8 cellular contexts compared by ENCODE assay signal in genomic region chr5:96702503-96703383, GRCh38. TPM values are rescaled to one million over a fixed set of nuclear protein-coding genes. Genes with fewer than 3 reads are reported as not detected.
DNase-seq lines count a peak whose midpoint lies in the region; ATAC-seq, FAIRE-seq and TF ChIP-seq lines count a peak whose summit lies in the region.

No MANE protein-coding gene starts in this region.

- no peak for FAIRE-seq in bronchial epithelial cell (lab: Jason Lieb, UNC)

- peak overlapping the region; percentile 79 for H3K27ac Mint-ChIP-seq in activated B cell treated with CpG ODN at 0.5 μM for 24 hours

- peak overlapping the region; percentile 87 for H3K4me3 Mint-ChIP-seq in activated B cell treated with CpG ODN at 0.5 μM for 24 hours

- H3K4me3 ChIP-seq in GM12864 (ENCODE audit: low read depth, low read length) (peak overlapping the region; percentile 93), HFF-Myc (replicated peaks; ENCODE audit: low read depth, low read length) (peak overlapping the region; percentile 69), bronchial epithelial cell (ENCODE audit: low read depth, low read length) (peak overlapping the region; percentile 87), skin epidermis (peak overlapping the region; percentile 44 to 70 (median 58))

- no peaks in the 10 kb centered on the region for H3K27me3 ChIP-seq in bronchial epithelial cell (ENCODE audit: control insufficient read depth, insufficient read depth, low read length)

- H3K36me3 ChIP-seq in bronchial epithelial cell (ENCODE audit: control insufficient read depth, insufficient read depth, low read length): peaks cover 2% of the 10 kb centered on the region

- ATAC-seq in activated B cell treated with CpG ODN at 0.5 μM for 24 hours (ENCODE audit: low read depth): peak; percentile 81

- no peak for DNase-seq in GM12864 (ENCODE audit: low read depth)
- DNase-seq in HFF-Myc (ENCODE audit: extremely low read depth, low read depth): peak; percentile 66
- DNase-seq in NCI-H1092 (lab: John Stamatoyannopoulos, UW): peak; percentile 31
- DNase-seq in activated B cell treated with CpG ODN at 0.5 μM for 24 hours: peak; percentile 53
- DNase-seq in bronchial epithelial cell (ENCODE audit: low read depth): peak; percentile 92
- DNase-seq in iPS-NIHi7 (ENCODE audit: extremely low spot score): peak; percentile 84
- DNase-seq in NK-92 treated with Interleukin-12 subunit alpha and Interleukin-12 subunit beta, amount 100 ng/mL, for 24 hours (lab: John Stamatoyannopoulos, UW): no peak

- H3K36me3 Mint-ChIP-seq in activated B cell treated with CpG ODN at 0.5 μM for 24 hours (ENCODE audit: low read depth): peaks cover 20% of the 10 kb centered on the region

- H3K27ac ChIP-seq in skin epidermis: peak overlapping the region; percentile 70 to 97 (median 90)

- CTCF ChIA-PET in activated B cell treated with CpG ODN at 0.5 μM for 24 hours (lab: Charles Lee): no interaction called here

- POLR2A ChIA-PET in activated B cell treated with CpG ODN at 0.5 μM for 24 hours (lab: Charles Lee): interaction anchor here (1.1 to 1.7 kb wide), 2 partner anchors 41 to 105 kb away, joined by 3 to 8 read pairs; partner anchors contain the start of genes CAST and ERAP1

- H3K27me3 Mint-ChIP-seq in activated B cell treated with CpG ODN at 0.5 μM for 24 hours: no peaks in the 10 kb centered on the region

- H3K9me3 Mint-ChIP-seq in activated B cell treated with CpG ODN at 0.5 μM for 24 hours: no peaks in the 10 kb centered on the region

- TF ChIP-seq CTCF in GM12864 (IDR thresholded peaks at IDR 0.05; ENCODE audit: low read depth, low read length, missing control alignments): no peak
- no peak for TF ChIP-seq CTCF in HFF-Myc (IDR thresholded peaks at IDR 0.05; ENCODE audit: low read depth, low read length, missing control alignments)
- no peak for TF ChIP-seq CTCF in activated B cell treated with CpG ODN at 0.5 μM for 24 hours (IDR thresholded peaks at IDR 0.05)
- TF ChIP-seq CTCF in bronchial epithelial cell (IDR thresholded peaks at IDR 0.05; ENCODE audit: insufficient read depth, low read length, severe bottlenecking): no peak

- H3K4me1 Mint-ChIP-seq in activated B cell treated with CpG ODN at 0.5 μM for 24 hours: peaks cover 34% of the 10 kb centered on the region

- intact Hi-C loops in activated B cell treated with CpG ODN at 0.5 μM for 24 hours (cut with micrococcal nuclease): loop anchor here (1.0 kb wide), 1 partner anchor 40 kb away; the partner anchor contains the start of gene CAST

RNA-seq across cellular contexts. Expression of gene CAST, which starts 40.6 kb away (rescaled TPM):
- total RNA-seq in activated B cell treated with CpG ODN at 0.5 μM for 24 hours (199 and 211 TPM in 2 replicates), bronchial epithelial cell (182 and 300 TPM in 2 replicates)

Comparison
In these comparisons a context has a peak if more than half of its experiments do, and no peak if none do; other contexts are left out.
1. DNase-seq: peak in HFF-Myc (single experiment), NCI-H1092 (single experiment), activated B cell treated with CpG ODN at 0.5 μM for 24 hours (single experiment), bronchial epithelial cell (single experiment) and iPS-NIHi7 (single experiment); none in GM12864 (single experiment) and NK-92 treated with Interleukin-12 subunit alpha and Interleukin-12 subunit beta, amount 100 ng/mL, for 24 hours (single experiment).
2. Peak in every context shown above with its lines, with median percentiles within 50 percentile points of each other: H3K4me3 ChIP-seq.